In genomic region chr2:20868377-20868776, GRCh38 we compare ENCODE assay signal across 9 cellular contexts. TPM values are rescaled to one million over a fixed set of nuclear protein-coding genes. Genes with fewer than 3 reads are reported as not detected.
DNase-seq lines count a peak whose midpoint lies in the region; ATAC-seq, FAIRE-seq and TF ChIP-seq lines count a peak whose summit lies in the region.
"Had no signal": no experiment of that assay in that cellular context is flagged by ENCODE, and none has a peak within 500 bp of the region (broad histone marks: within the 10 kb centered on the region; RNA-seq: fewer than 3 reads in every experiment).

No MANE protein-coding gene starts in this region.

- DNase-seq in GM10266 (ENCODE audit: extremely low spot score) = peak; percentile 61
- peak; percentile 25 for DNase-seq in T follicular helper cell (ENCODE audit: low read depth)
- DNase-seq in epithelial cell of esophagus (ENCODE audit: low read depth) = peak; percentile 20
- no peak for DNase-seq in frontal cortex (ENCODE audit: low spot score in 2 of 2)
- DNase-seq in mesenteric fat pad (ENCODE audit: low spot score) = no peak
- no peak for DNase-seq in NCI-H774 (lab: John Stamatoyannopoulos, UW)
- DNase-seq in NCI-H1694 treated with DMSO at 0.1 percent for 48 hours (lab: John Stamatoyannopoulos, UW) = no peak

- no peak for TF ChIP-seq CTCF in GM10266 (IDR thresholded peaks at IDR 0.05; ENCODE audit: control insufficient read depth, insufficient read depth, low read depth, missing control alignments)
- TF ChIP-seq CTCF in epithelial cell of esophagus (IDR thresholded peaks at IDR 0.05; ENCODE audit: insufficient read depth, low read depth, low read length, missing control alignments) = no peak

- no peak for FAIRE-seq in frontal cortex (lab: Jason Lieb, UNC)

- peak; percentile 100 for ATAC-seq in GM21737 (IDR thresholded peaks at IDR 0.05; ENCODE audit: unreplicated experiment)

- H3K4me3 ChIP-seq in epithelial cell of esophagus (ENCODE audit: low read length) = no peak overlapping the region
- H3K4me3 ChIP-seq: BLaER1 treated with 17β-estradiol and CSF1 and Interleukin-3, amounts not matched to agents 10 nM and 100 nM had no signal

RNA-seq across cellular contexts. Expression of gene LDAH, which starts 45.5 kb away (rescaled TPM):
- 17.1 TPM for total RNA-seq in frontal cortex
- 12.7 TPM for total RNA-seq in mesenteric fat pad

Comparison
In these comparisons a context has a peak if more than half of its experiments do, and no peak if none do; other contexts are left out.
1. DNase-seq: peak in GM10266 (single experiment), T follicular helper cell (single experiment) and epithelial cell of esophagus (single experiment); none in frontal cortex (0 of 2), mesenteric fat pad (single experiment), NCI-H774 (single experiment) and NCI-H1694 treated with DMSO at 0.1 percent for 48 hours (single experiment).